ENCODE assay signal across 8 cellular contexts in genomic region chr6:111871725-111872520, GRCh38. TPM values are rescaled to one million over a fixed set of nuclear protein-coding genes. Genes with fewer than 3 reads are reported as not detected.
DNase-seq lines count a peak whose midpoint lies in the region; ATAC-seq and TF ChIP-seq lines count a peak whose summit lies in the region.

No MANE protein-coding gene starts in this region.

- H3K4me1 ChIP-seq in neural progenitor cell, result peaks cover 38% of the 10 kb centered on the region

- no peaks in the 10 kb centered on the region for H3K36me3 ChIP-seq in neural progenitor cell

- peak overlapping the region; percentile 76 for H3K27ac ChIP-seq in neural progenitor cell

- TF ChIP-seq CTCF in neural progenitor cell (IDR thresholded peaks at IDR 0.05), result no peak

- ATAC-seq in GM18498 (IDR thresholded peaks at IDR 0.05; ENCODE audit: unreplicated experiment) (no peak), GM19351 (IDR thresholded peaks at IDR 0.05; ENCODE audit: unreplicated experiment) (no peak)

- peak overlapping the region; percentile 98 for H3K4me2 ChIP-seq in neural progenitor cell

- peaks cover 37% of the 10 kb centered on the region for H3F3A ChIP-seq in neural progenitor cell (ENCODE audit: low read depth)

- H3K4me1 Mint-ChIP-seq in activated naive CD4-positive, alpha-beta T cell treated with anti-CD3 and anti-CD28 coated beads, Interleukin-2, amount 50 U/mL, for 24 hours, result peaks cover 59% of the 10 kb centered on the region
- peaks cover 35% of the 10 kb centered on the region for H3K4me1 Mint-ChIP-seq in neural progenitor cell

- H3K4me3 ChIP-seq in neural progenitor cell, result peak overlapping the region; percentile 55

- no peaks in the 10 kb centered on the region for H3K9me3 Mint-ChIP-seq in activated naive CD4-positive, alpha-beta T cell treated with anti-CD3 and anti-CD28 coated beads, Interleukin-2, amount 50 U/mL, for 24 hours
- no peaks in the 10 kb centered on the region for H3K9me3 Mint-ChIP-seq in neural progenitor cell

- H3K27me3 Mint-ChIP-seq in activated naive CD4-positive, alpha-beta T cell treated with anti-CD3 and anti-CD28 coated beads, Interleukin-2, amount 50 U/mL, for 24 hours, result no peaks in the 10 kb centered on the region
- peaks cover 8% of the 10 kb centered on the region for H3K27me3 Mint-ChIP-seq in neural progenitor cell (ENCODE audit: insufficient read depth, low read depth)

- H3K4me3 Mint-ChIP-seq in activated naive CD4-positive, alpha-beta T cell treated with anti-CD3 and anti-CD28 coated beads, Interleukin-2, amount 50 U/mL, for 24 hours, result peak overlapping the region; percentile 93
- peak overlapping the region; percentile 96 for H3K4me3 Mint-ChIP-seq in neural progenitor cell

- H3K27ac Mint-ChIP-seq in activated naive CD4-positive, alpha-beta T cell treated with anti-CD3 and anti-CD28 coated beads, Interleukin-2, amount 50 U/mL, for 24 hours, result peak overlapping the region; percentile 99
- H3K27ac Mint-ChIP-seq in neural progenitor cell, result peak overlapping the region; percentile 99

- peak overlapping the region; percentile 11 for H2AFZ ChIP-seq in neural progenitor cell (replicated peaks)

- peaks cover 38% of the 10 kb centered on the region for H4K20me1 ChIP-seq in neural progenitor cell (ENCODE audit: low read depth)

- H3K9me3 ChIP-seq in neural progenitor cell (ENCODE audit: low read depth), result no peaks in the 10 kb centered on the region

- peak; percentile 54 for DNase-seq in NK-92 treated with Interleukin-12 subunit alpha and Interleukin-12 subunit beta, amount 100 ng/mL, for 24 hours (lab: John Stamatoyannopoulos, UW)
- DNase-seq in NK-92 (lab: John Stamatoyannopoulos, UW; ENCODE audit: unreplicated experiment) (no peak), NCI-H146 (lab: John Stamatoyannopoulos, UW) (peak; percentile 81), globus pallidus (ENCODE audit: low spot score) (peak; percentile 92), neural progenitor cell (ENCODE audit: low spot score) (peak; percentile 68)

- peaks cover 58% of the 10 kb centered on the region for H3K79me2 ChIP-seq in neural progenitor cell (ENCODE audit: low read depth)

- H3K27me3 ChIP-seq in neural progenitor cell, result peaks cover 19% of the 10 kb centered on the region

- H3K36me3 Mint-ChIP-seq in activated naive CD4-positive, alpha-beta T cell treated with anti-CD3 and anti-CD28 coated beads, Interleukin-2, amount 50 U/mL, for 24 hours, result peaks cover 33% of the 10 kb centered on the region
- peaks cover 8% of the 10 kb centered on the region for H3K36me3 Mint-ChIP-seq in neural progenitor cell

- peak overlapping the region; percentile 17 for H3K9ac ChIP-seq in neural progenitor cell

RNA-seq across cellular contexts. Expression of gene FYN, which starts 1.3 kb away (rescaled TPM):
- total RNA-seq in neural progenitor cell (ENCODE audit: low replicate concordance), result 149 and 167 TPM in 2 replicates
